In genomic region chr17:16492613-16493290, GRCh38 we compare ENCODE assay signal across 9 cellular contexts. TPM values are rescaled to one million over a fixed set of nuclear protein-coding genes. Genes with fewer than 3 reads are reported as not detected.
DNase-seq lines count a peak whose midpoint lies in the region; ATAC-seq and TF ChIP-seq lines count a peak whose summit lies in the region.
"Had no signal": no experiment of that assay in that cellular context is flagged by ENCODE, and none has a peak within 500 bp of the region (broad histone marks: within the 10 kb centered on the region; RNA-seq: fewer than 3 reads in every experiment).

No MANE protein-coding gene starts in this region.

- H3K4me2 ChIP-seq in skeletal muscle satellite cell (ENCODE audit: low read length), result peak overlapping the region; percentile 76

- peak overlapping the region; percentile 22; the same call in 1 of the 2 replicates for H3K4me3 ChIP-seq in HAP-1
- peak overlapping the region; percentile 44 for H3K4me3 ChIP-seq in WERI-Rb-1 (ENCODE audit: low read depth, low read length)
- H3K4me3 ChIP-seq in right cardiac atrium (ENCODE audit: low read length), result peak overlapping the region; percentile 94
- H3K4me3 ChIP-seq in skeletal muscle satellite cell (ENCODE audit: low read length), result peak overlapping the region; percentile 69
- H3K4me3 ChIP-seq in body of pancreas, result no peak overlapping the region

- H3K9me3 ChIP-seq in HAP-1, result no peaks in the 10 kb centered on the region
- no peaks in the 10 kb centered on the region for H3K9me3 ChIP-seq in WERI-Rb-1 (ENCODE audit: severe bottlenecking)
- no peaks in the 10 kb centered on the region for H3K9me3 ChIP-seq in right cardiac atrium (ENCODE audit: control insufficient read depth, low read length)
- no peaks in the 10 kb centered on the region for H3K9me3 ChIP-seq in skeletal muscle satellite cell (replicated peaks; ENCODE audit: low read length)
- H3K9me3 ChIP-seq in body of pancreas, result no peaks in the 10 kb centered on the region

- WGBS in right cardiac atrium, result 77% methylated on average over 24 of the region's 24 CpGs
- WGBS in body of pancreas, 2 donors, result 74 to 80% methylated on average over 14 to 24 of the region's 24 CpGs

- H3K27me3 ChIP-seq in HAP-1 (ENCODE audit: low read depth) (0 out of 2 replicates have a peak, but pooled peaks cover 3% of the 10 kb centered on the region), WERI-Rb-1 (ENCODE audit: insufficient read depth, low read depth, severe bottlenecking) (no peaks in the 10 kb centered on the region), right cardiac atrium (ENCODE audit: control insufficient read depth, insufficient read depth) (no peaks in the 10 kb centered on the region), skeletal muscle satellite cell (ENCODE audit: control insufficient read depth, insufficient read depth, low read length) (peaks cover 76% of the 10 kb centered on the region), body of pancreas (no peaks in the 10 kb centered on the region)

- no peaks in the 10 kb centered on the region for H3K36me3 ChIP-seq in HAP-1 (replicated peaks)
- no peaks in the 10 kb centered on the region for H3K36me3 ChIP-seq in WERI-Rb-1
- no peaks in the 10 kb centered on the region for H3K36me3 ChIP-seq in skeletal muscle satellite cell (ENCODE audit: insufficient read depth, low read length)
- H3K36me3 ChIP-seq in body of pancreas (replicated peaks in 1 of 2; ENCODE audit: insufficient read depth in 1 of 2, low read depth in 2 of 2), result no peaks in the 10 kb centered on the region

- H3K9ac ChIP-seq in skeletal muscle satellite cell (ENCODE audit: low read depth, low read length), result no peak overlapping the region

- in situ Hi-C loops in HAP-1 (cut with MboI; ENCODE audit: low sequenced_read_pairs), result no loop called here

- H3K4me1 ChIP-seq in HAP-1 (peaks cover 7% of the 10 kb centered on the region; the same call in 1 of the 2 replicates), right cardiac atrium (ENCODE audit: control insufficient read depth, insufficient read depth, low read length) (peaks cover 6% of the 10 kb centered on the region), skeletal muscle satellite cell (ENCODE audit: control insufficient read depth, insufficient read depth, low read length) (no peaks in the 10 kb centered on the region), body of pancreas (peaks cover 25% of the 10 kb centered on the region)

- ATAC-seq in right cardiac atrium, result no peak
- no peak for ATAC-seq in body of pancreas
- no peak for ATAC-seq in HG03159 (IDR thresholded peaks at IDR 0.05; ENCODE audit: unreplicated experiment)

- no peak for TF ChIP-seq CTCF in WERI-Rb-1 (IDR thresholded peaks at IDR 0.05; ENCODE audit: low read depth, low read length)
- no peak for TF ChIP-seq CTCF in body of pancreas (IDR thresholded peaks at IDR 0.05)

- no peak overlapping the region; the same call in 1 of the 2 replicates for H3K27ac ChIP-seq in WERI-Rb-1
- no peak overlapping the region for H3K27ac ChIP-seq in right cardiac atrium (ENCODE audit: low read length)
- H3K27ac ChIP-seq in body of pancreas, result no peak overlapping the region

- no peak for DNase-seq in HAP-1 (ENCODE audit: low spot score in 2 of 2)
- no peak for DNase-seq in WERI-Rb-1
- no peak for DNase-seq in right cardiac atrium
- DNase-seq in medulla oblongata (ENCODE audit: extremely low spot score), result no peak
- no peak for DNase-seq in body of pancreas
- no peak for DNase-seq in NCI-H2029 (lab: John Stamatoyannopoulos, UW)
- DNase-seq: kidney glomerular epithelial cell had no signal

- no peak for TF ChIP-seq POLR2A in body of pancreas (IDR thresholded peaks at IDR 0.05)

- intact Hi-C loops in right cardiac atrium (cut with DNase I) (no loop called here), body of pancreas (cut with DNase I) (no loop called here)

RNA-seq across cellular contexts. Expression of gene LRRC75A, which starts 0.8 kb away (rescaled TPM):
- 1 to 10 TPM in 3 of 4 donors, under 1 TPM in 1; 0.97 to 1.3 (median 1.2) TPM for total RNA-seq in right cardiac atrium
- 0.63 TPM for polyA plus RNA-seq in right cardiac atrium
- total RNA-seq in skeletal muscle satellite cell (2012; rRNA removed), result 0.51 and 0.87 TPM in 2 replicates
- total RNA-seq in body of pancreas, result 1 to 10 TPM; 4.9 to 7.6 TPM

Comparison
In these comparisons a context has a peak if more than half of its experiments do, and no peak if none do; other contexts are left out.
1. H3K4me3 ChIP-seq: peak in HAP-1 (single experiment), WERI-Rb-1 (single experiment), right cardiac atrium (single experiment) and skeletal muscle satellite cell (single experiment); none in body of pancreas (0 of 2).